ENCODE assay signal across 32 cellular contexts in genomic region chr10:36331121-36331520, GRCh38.
"Had no signal": no experiment of that assay in that cellular context is flagged by ENCODE, and none has a peak within 500 bp of the region (broad histone marks: within the 10 kb centered on the region; RNA-seq: fewer than 3 reads in every experiment).

No MANE protein-coding gene starts in this region.

- H3K4me3 ChIP-seq: adrenal gland, cardiac muscle cell had no signal

- ATAC-seq: activated CD8-positive, alpha-beta T cell treated with anti-CD3 and anti-CD28 coated beads for 36 hours; activated naive CD4-positive, alpha-beta T cell treated with anti-CD3 and anti-CD28 coated beads, Interleukin-2, amount 50 U/mL, for 72 hours; activated T-cell treated with anti-CD3 and anti-CD28 coated beads, Interleukin-2, amount 50 U/mL, for 4 hours; activated T-cell treated with anti-CD3 and anti-CD28 coated beads, Interleukin-2, amount 50 U/mL, for 72 hours; activated T-helper 17 cell treated with anti-CD3 and anti-CD28 coated beads, Interleukin-2, amount 50 U/mL, for 72 hours had no signal

- H3K4me1 ChIP-seq: adrenal gland had no signal

- H3K36me3 ChIP-seq: adrenal gland, cardiac muscle cell had no signal

- DNase-seq: activated B cell treated with CpG ODN at 0.5 μM for 24 hours; activated CD4-positive, alpha-beta memory T cell treated with anti-CD3 and anti-CD28 coated beads for 36 hours; activated CD4-positive, alpha-beta T cell treated with anti-CD3 and anti-CD28 coated beads for 4 hours; activated CD4-positive, alpha-beta T cell treated with anti-CD3 and anti-CD28 coated beads, Interleukin-2, amount 50 U/mL, for 1 hour; activated CD4-positive, alpha-beta T cell treated with anti-CD3 and anti-CD28 coated beads, Interleukin-2, amount 50 U/mL, for 4 hours; activated CD4-positive, CD25-positive, alpha-beta regulatory T cell treated with anti-CD3 and anti-CD28 coated beads, Interleukin-2, amount 50 U/mL, for 72 hours; activated CD8-positive, alpha-beta memory T cell treated with anti-CD3 and anti-CD28 coated beads, Interleukin-2, amount 50 U/mL, for 4 hours; activated CD8-positive, alpha-beta T cell treated with anti-CD3 and anti-CD28 coated beads for 36 hours; activated effector memory CD4-positive, alpha-beta T cell treated with anti-CD3 and anti-CD28 coated beads, Interleukin-2, amount 50 U/mL, for 16 hours; activated gamma-delta T cell treated with Interleukin-2 at 50 U/mL for 16 hours; activated naive CD4-positive, alpha-beta T cell; activated naive CD4-positive, alpha-beta T cell treated with anti-CD3 and anti-CD28 coated beads for 36 hours; activated naive CD4-positive, alpha-beta T cell treated with anti-CD3 and anti-CD28 coated beads, Interleukin-2, amount 50 U/mL, for 16 hours; activated naive CD8-positive, alpha-beta T cell treated with anti-CD3 and anti-CD28 coated beads for 36 hours; activated T-cell treated with anti-CD3 and anti-CD28 coated beads for 4 hours; activated T-cell treated with anti-CD3 and anti-CD28 coated beads, Interleukin-2, amount 50 U/mL, for 1 hour; activated T-cell treated with anti-CD3 and anti-CD28 coated beads, Interleukin-2, amount 50 U/mL, for 4 hours; activated T-cell treated with anti-CD3 and anti-CD28 coated beads, Interleukin-2, amount 50 U/mL, for 72 hours; adrenal gland; amniotic stem cell; aorta; caudate nucleus; cerebellar nuclear complex; T-helper 1 cell; T-helper 2 cell; T-helper 9 cell had no signal

- H3K27me3 ChIP-seq: adrenal gland, cardiac muscle cell had no signal

- FAIRE-seq: bronchial epithelial cell, TTC549 had no signal

- H3K9me3 ChIP-seq: adrenal gland had no signal

- H3K27ac ChIP-seq: adrenal gland, cardiac muscle cell, VCaP had no signal
